9 cellular contexts compared by ENCODE assay signal in the genomic region with DNA sequence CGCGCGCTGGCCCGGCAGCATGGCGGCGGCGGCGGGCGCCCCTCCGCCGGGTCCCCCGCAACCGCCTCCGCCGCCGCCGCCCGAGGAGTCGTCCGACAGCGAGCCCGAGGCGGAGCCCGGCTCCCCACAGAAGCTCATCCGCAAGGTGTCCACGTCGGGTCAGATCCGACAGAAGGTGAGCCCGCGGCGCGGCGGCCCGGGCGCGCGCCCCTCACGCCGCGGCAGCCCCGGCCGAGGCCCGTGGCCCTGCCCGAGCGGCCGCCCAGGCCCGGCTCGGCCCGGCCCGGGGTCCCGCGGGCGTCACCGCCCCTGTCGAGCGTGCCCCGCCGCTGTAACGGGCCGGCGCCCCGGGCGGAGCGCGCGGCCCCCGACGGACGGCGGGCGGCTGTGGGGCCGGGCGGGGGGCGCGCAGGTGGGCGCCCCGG. TPM values are rescaled to one million over a fixed set of nuclear protein-coding genes. Genes with fewer than 3 reads are reported as not detected.
DNase-seq lines count a peak whose midpoint lies in the region; ATAC-seq, FAIRE-seq and TF ChIP-seq lines count a peak whose summit lies in the region.
"Had no signal": no experiment of that assay in that cellular context is flagged by ENCODE, and none has a peak within 500 bp of the region (broad histone marks: within the 10 kb centered on the region; RNA-seq: fewer than 3 reads in every experiment).

No MANE protein-coding gene starts in this region.

- peaks cover 36% of the 10 kb centered on the region for H3K4me1 Mint-ChIP-seq in Caco-2 (ENCODE audit: low read depth, unreplicated experiment)

- H3K4me1 ChIP-seq in Caco-2 (peaks cover 65% of the 10 kb centered on the region), testis (peaks cover 12% of the 10 kb centered on the region)

- no peaks in the 10 kb centered on the region for H3K27me3 ChIP-seq in Caco-2 (replicated peaks; ENCODE audit: control insufficient read depth, insufficient read depth, low read length)
- no peaks in the 10 kb centered on the region for H3K27me3 ChIP-seq in testis

- TF ChIP-seq CTCF in Caco-2 (IDR thresholded peaks at IDR 0.05; ENCODE audit: insufficient read depth in 1 of 2, low read depth in 1 of 2, low read length in 1 of 2, severe bottlenecking in 1 of 2, unreplicated experiment in 1 of 2) (no peak), NB4 (IDR thresholded peaks at IDR 0.05; ENCODE audit: low read depth, low read length) (no peak), foreskin fibroblast (IDR thresholded peaks at IDR 0.05; ENCODE audit: low read depth, low read length) (no peak), testis (IDR thresholded peaks at IDR 0.05) (no peak), D721Med (IDR thresholded peaks at IDR 0.05; ENCODE audit: insufficient read depth, missing control alignments) (no peak)

- H3K9me3 ChIP-seq in Caco-2 (no peaks in the 10 kb centered on the region), testis (no peaks in the 10 kb centered on the region)

- CTCF ChIA-PET in Caco-2 (lab: Charles Lee) = interaction anchor here (0.6 kb wide), 1 partner anchor 607 kb away, joined by 7 read pairs; no protein-coding TSS in a partner anchor

- no peak overlapping the region for H3K27ac Mint-ChIP-seq in Caco-2 (ENCODE audit: unreplicated experiment)

- peak overlapping the region; percentile 70 for H3K4me3 Mint-ChIP-seq in Caco-2 (ENCODE audit: unreplicated experiment)

- BruUV-seq in Caco-2 (replicated peaks; lab: Mats Ljungman, UMichigan) = no TSS peak

- FAIRE-seq in D721Med (lab: Jason Lieb, UNC) = no peak

- no peaks in the 10 kb centered on the region for H3K27me3 Mint-ChIP-seq in Caco-2 (ENCODE audit: insufficient read depth, unreplicated experiment)

- no peak overlapping the region for H3K27ac ChIP-seq in testis

- no peaks in the 10 kb centered on the region for H3K9me3 Mint-ChIP-seq in Caco-2 (ENCODE audit: unreplicated experiment)

- DNase-seq in Caco-2 = no peak
- no peak for DNase-seq in NB4 (ENCODE audit: low read depth)
- DNase-seq in foreskin fibroblast = no peak
- DNase-seq in testis = no peak
- DNase-seq in globus pallidus (ENCODE audit: low spot score) = no peak
- no peak for DNase-seq in D721Med (ENCODE audit: insufficient read length, low spot score)
- DNase-seq in SKM-1 (lab: John Stamatoyannopoulos, UW; ENCODE audit: unreplicated experiment) = no peak

- 0% methylated on average over 11 of the region's 77 CpGs; no CpG with 5 or more reads in 1 of the 2 donors for WGBS in testis, 2 donors

- peak overlapping the region; percentile 83 for H3K4me3 ChIP-seq in Caco-2 (ENCODE audit: low read depth, low read length)
- peak overlapping the region; percentile 55 for H3K4me3 ChIP-seq in NB4 (ENCODE audit: low read depth, low read length)
- H3K4me3 ChIP-seq in foreskin fibroblast (ENCODE audit: low read depth in 1 of 2, low read length in 2 of 2) = peak overlapping the region; percentile 66 to 68
- peak overlapping the region; percentile 40 to 65 for H3K4me3 ChIP-seq in testis

- H3K36me3 ChIP-seq in Caco-2 (ENCODE audit: control insufficient read depth, insufficient read depth, low read length) (no peaks in the 10 kb centered on the region), testis (ENCODE audit: low read depth, missing control alignments) (no peaks in the 10 kb centered on the region)

- H3K36me3 Mint-ChIP-seq in Caco-2 (ENCODE audit: insufficient read depth, unreplicated experiment) = peaks cover 45% of the 10 kb centered on the region

- intact Hi-C loops in Caco-2 (cut with micrococcal nuclease; ENCODE audit: unreplicated experiment) = loop anchor here (10.0 kb wide), 1 partner anchor 90 kb away; no protein-coding TSS in a partner anchor
- intact Hi-C loops in testis (cut with DNase I; ENCODE audit: low total_unique reads) = loop anchor here (10.0 kb wide), 2 partner anchors 80 to 90 kb away; no protein-coding TSS in a partner anchor

- peak; percentile 42 for TF ChIP-seq POLR2A in NB4 (IDR thresholded peaks at IDR 0.05; ENCODE audit: extremely low read depth, insufficient read length)
- no peak for TF ChIP-seq POLR2A in testis (IDR thresholded peaks at IDR 0.05)

- ATAC-seq in GM21576 (IDR thresholded peaks at IDR 0.05; ENCODE audit: unreplicated experiment) = peak; percentile 33

- POLR2A ChIA-PET in Caco-2 (lab: Charles Lee) = no interaction called here

RNA-seq across cellular contexts. Expression of gene DGKD, which starts 0.2 kb away (rescaled TPM):
- 105 and 108 TPM in 2 replicates for total RNA-seq in Caco-2 (2022)
- 10 to 100 TPM; 65.1 to 80.1 TPM for total RNA-seq in testis
- 66.7 TPM for polyA plus RNA-seq in testis (ENCODE audit: insufficient read depth, low read depth, low replicate concordance)

RNA-seq across cellular contexts. Expression of gene SAG, which starts 46.9 kb away (rescaled TPM):
- total RNA-seq in Caco-2 (2022) (not detected in 2 replicates), testis (10 to 100 TPM in 1 of 2 donors, 1 to 10 TPM in 1; 5.1 to 10.2 TPM)
- polyA plus RNA-seq in testis (ENCODE audit: insufficient read depth, low read depth, low replicate concordance) = 25.6 TPM
- total RNA-seq: M059J had no signal
